ENCODE assay signal across 16 cellular contexts in genomic region chr2:28991021-28991420, GRCh38. TPM values are rescaled to one million over a fixed set of nuclear protein-coding genes. Genes with fewer than 3 reads are reported as not detected.
DNase-seq lines count a peak whose midpoint lies in the region; ATAC-seq and TF ChIP-seq lines count a peak whose summit lies in the region.
"Had no signal": no experiment of that assay in that cellular context is flagged by ENCODE, and none has a peak within 500 bp of the region (broad histone marks: within the 10 kb centered on the region; RNA-seq: fewer than 3 reads in every experiment).

No MANE protein-coding gene starts in this region.

- H3K36me3 ChIP-seq in MG63 (no peaks in the 10 kb centered on the region), lung (ENCODE audit: control insufficient read depth in 2 of 2, insufficient read depth in 2 of 2, low read length in 2 of 2) (no peaks in the 10 kb centered on the region), transverse colon (no peaks in the 10 kb centered on the region)

- POLR2A ChIA-PET in activated CD4-positive, alpha-beta T cell treated with anti-CD3 and anti-CD28 coated beads, Interleukin-2, amount 10 ng/mL, durations not matched to agents 7 days and 5 days (lab: Charles Lee) = no interaction called here

- no peaks in the 10 kb centered on the region for H3K9me3 Mint-ChIP-seq in dendritic cell treated with granulocyte-macrophage colony-stimulating factor and Interleukin-4, amounts not matched to agents 40 ng/mL and 50 ng/mL, for 4 days
- H3K9me3 Mint-ChIP-seq in activated CD4-positive, alpha-beta T cell treated with anti-CD3 and anti-CD28 coated beads, Interleukin-2, amount 10 ng/mL, durations not matched to agents 7 days and 5 days = no peaks in the 10 kb centered on the region
- H3K9me3 Mint-ChIP-seq: activated naive CD8-positive, alpha-beta T cell treated with anti-CD3 and anti-CD28 coated beads, Interleukin-2, amount 10 ng/mL, durations not matched to agents 7 days and 5 days; CD8-positive, alpha-beta T cell; memory B cell had no signal

- H3K27me3 ChIP-seq in MG63 = no peaks in the 10 kb centered on the region
- H3K27me3 ChIP-seq in lung (ENCODE audit: control insufficient read depth, insufficient read depth) = no peaks in the 10 kb centered on the region
- H3K27me3 ChIP-seq in transverse colon = no peaks in the 10 kb centered on the region

- H3K4me3 ChIP-seq in MG63 (no peak overlapping the region), lung (no peak overlapping the region), transverse colon (no peak overlapping the region)
- H3K4me3 ChIP-seq: K562 had no signal

- H3K9me3 ChIP-seq in MG63 (no peaks in the 10 kb centered on the region), lung (ENCODE audit: control insufficient read depth in 2 of 2, insufficient read depth in 1 of 2, low read length in 1 of 2) (peaks cover 0 to 2% of the 10 kb centered on the region in 2 donors), transverse colon (no peaks in the 10 kb centered on the region)

- H3K27ac Mint-ChIP-seq in dendritic cell treated with granulocyte-macrophage colony-stimulating factor and Interleukin-4, amounts not matched to agents 40 ng/mL and 50 ng/mL, for 4 days = peak overlapping the region; percentile 26
- H3K27ac Mint-ChIP-seq in activated CD4-positive, alpha-beta T cell treated with anti-CD3 and anti-CD28 coated beads, Interleukin-2, amount 10 ng/mL, durations not matched to agents 7 days and 5 days = no peak overlapping the region
- H3K27ac Mint-ChIP-seq: activated CD4-positive, alpha-beta T cell treated with anti-CD3 and anti-CD28 coated beads for 36 hours; activated naive CD8-positive, alpha-beta T cell treated with anti-CD3 and anti-CD28 coated beads, Interleukin-2, amount 10 ng/mL, durations not matched to agents 7 days and 5 days; CD8-positive, alpha-beta T cell; memory B cell had no signal

- no peak overlapping the region for H3K4me3 Mint-ChIP-seq in dendritic cell treated with granulocyte-macrophage colony-stimulating factor and Interleukin-4, amounts not matched to agents 40 ng/mL and 50 ng/mL, for 4 days
- H3K4me3 Mint-ChIP-seq in activated CD4-positive, alpha-beta T cell treated with anti-CD3 and anti-CD28 coated beads, Interleukin-2, amount 10 ng/mL, durations not matched to agents 7 days and 5 days = no peak overlapping the region
- H3K4me3 Mint-ChIP-seq: activated CD4-positive, alpha-beta T cell treated with anti-CD3 and anti-CD28 coated beads for 36 hours; activated naive CD8-positive, alpha-beta T cell treated with anti-CD3 and anti-CD28 coated beads, Interleukin-2, amount 10 ng/mL, durations not matched to agents 7 days and 5 days; CD8-positive, alpha-beta T cell; memory B cell had no signal

- DNase-seq in MG63 (peak; percentile 50), lung (ENCODE audit: low spot score) (no peak), transverse colon (peak; percentile 51), midbrain (lab: John Stamatoyannopoulos, UW) (no peak)
- no peak for DNase-seq in activated CD4-positive, alpha-beta T cell treated with anti-CD3 and anti-CD28 coated beads, Interleukin-2, amount 10 ng/mL, durations not matched to agents 7 days and 5 days
- DNase-seq: activated CD4-positive, alpha-beta T cell treated with anti-CD3 and anti-CD28 coated beads for 36 hours; activated naive CD8-positive, alpha-beta T cell treated with anti-CD3 and anti-CD28 coated beads, Interleukin-2, amount 10 ng/mL, durations not matched to agents 7 days and 5 days; CD8-positive, alpha-beta T cell; NCI-H1092 treated with DMSO at 0.1 percent for 48 hours; SHP77 treated with DMSO at 0.1 percent for 48 hours; stimulated activated naive CD8-positive, alpha-beta T cell treated with anti-CD3 and anti-CD28 coated beads, Interleukin-15, Interleukin-2, amounts not matched to agents 100 U/mL and 50 U/mL, for 24 hours had no signal

- H3K4me1 Mint-ChIP-seq in dendritic cell treated with granulocyte-macrophage colony-stimulating factor and Interleukin-4, amounts not matched to agents 40 ng/mL and 50 ng/mL, for 4 days (ENCODE audit: low read depth) = peaks cover 38% of the 10 kb centered on the region
- peaks cover 3% of the 10 kb centered on the region for H3K4me1 Mint-ChIP-seq in activated CD4-positive, alpha-beta T cell treated with anti-CD3 and anti-CD28 coated beads, Interleukin-2, amount 10 ng/mL, durations not matched to agents 7 days and 5 days
- H3K4me1 Mint-ChIP-seq: activated CD4-positive, alpha-beta T cell treated with anti-CD3 and anti-CD28 coated beads for 36 hours; memory B cell had no signal

- TF ChIP-seq POLR2A in transverse colon (IDR thresholded peaks at IDR 0.05) = no peak

- in situ Hi-C loops in transverse colon (cut with MboI; ENCODE audit: low pct_ligation_motif_present in 1 of 4, low pct_unique_long_range_greater_than_20kb in 1 of 4, low sequenced_read_pairs in 3 of 4) = no loop called here

- no peaks in the 10 kb centered on the region for H3K27me3 Mint-ChIP-seq in dendritic cell treated with granulocyte-macrophage colony-stimulating factor and Interleukin-4, amounts not matched to agents 40 ng/mL and 50 ng/mL, for 4 days
- no peaks in the 10 kb centered on the region for H3K27me3 Mint-ChIP-seq in activated CD4-positive, alpha-beta T cell treated with anti-CD3 and anti-CD28 coated beads, Interleukin-2, amount 10 ng/mL, durations not matched to agents 7 days and 5 days
- H3K27me3 Mint-ChIP-seq: activated CD4-positive, alpha-beta T cell treated with anti-CD3 and anti-CD28 coated beads for 36 hours; activated naive CD8-positive, alpha-beta T cell treated with anti-CD3 and anti-CD28 coated beads, Interleukin-2, amount 10 ng/mL, durations not matched to agents 7 days and 5 days had no signal

- CTCF ChIA-PET in activated CD4-positive, alpha-beta T cell treated with anti-CD3 and anti-CD28 coated beads, Interleukin-2, amount 10 ng/mL, durations not matched to agents 7 days and 5 days (lab: Charles Lee) = no interaction called here

- no peaks in the 10 kb centered on the region for H3K36me3 Mint-ChIP-seq in dendritic cell treated with granulocyte-macrophage colony-stimulating factor and Interleukin-4, amounts not matched to agents 40 ng/mL and 50 ng/mL, for 4 days (ENCODE audit: low read depth)
- no peaks in the 10 kb centered on the region for H3K36me3 Mint-ChIP-seq in activated CD4-positive, alpha-beta T cell treated with anti-CD3 and anti-CD28 coated beads, Interleukin-2, amount 10 ng/mL, durations not matched to agents 7 days and 5 days (ENCODE audit: low read depth)
- H3K36me3 Mint-ChIP-seq: activated naive CD8-positive, alpha-beta T cell treated with anti-CD3 and anti-CD28 coated beads, Interleukin-2, amount 10 ng/mL, durations not matched to agents 7 days and 5 days; CD8-positive, alpha-beta T cell; memory B cell had no signal

- ATAC-seq in lung (ENCODE audit: insufficient read depth, low FRiP score) (peak; percentile 37), SK-N-SH treated with all-trans-retinoic acid at 6 μM for 48 hours (no peak)
- ATAC-seq: activated CD4-positive, alpha-beta T cell treated with anti-CD3 and anti-CD28 coated beads for 36 hours; CD8-positive, alpha-beta T cell; K562; stimulated activated naive CD8-positive, alpha-beta T cell treated with anti-CD3 and anti-CD28 coated beads, Interleukin-15, Interleukin-2, amounts not matched to agents 100 U/mL and 50 U/mL, for 24 hours had no signal

- no peak for TF ChIP-seq EP300 in transverse colon (IDR thresholded peaks at IDR 0.05; ENCODE audit: low read depth)

- WGBS in lung, 2 donors = 60 to 61% methylated on average over 4 of the region's 4 CpGs
- 20 to 54% methylated on average over 1 to 4 of the region's 4 CpGs for WGBS in transverse colon (ENCODE audit: low coverage in 1 of 2), 2 donors

- intact Hi-C loops in dendritic cell treated with granulocyte-macrophage colony-stimulating factor and Interleukin-4, amounts not matched to agents 40 ng/mL and 50 ng/mL, for 4 days (cut with micrococcal nuclease) = loop anchor here (10.0 kb wide), 1 partner anchor 504 kb away; no protein-coding TSS in a partner anchor
- intact Hi-C loops in transverse colon (cut with DNase I; ENCODE audit: low total_unique reads) = no loop called here

- H3K27ac ChIP-seq in lung (ENCODE audit: low read depth in 1 of 2, low read length in 1 of 2) = no peak overlapping the region
- peak overlapping the region; percentile 32 to 80 (median 68) for H3K27ac ChIP-seq in transverse colon
- H3K27ac ChIP-seq: epithelial cell of prostate had no signal

- TF ChIP-seq CTCF in lung (IDR thresholded peaks at IDR 0.05; ENCODE audit: control extremely low read depth, extremely low read depth) (no peak), transverse colon (IDR thresholded peaks at IDR 0.05) (no peak)

- H3K4me1 ChIP-seq in lung (ENCODE audit: control insufficient read depth in 2 of 2, insufficient read depth in 2 of 2, low read length in 2 of 2) (peaks cover 0 to 2% of the 10 kb centered on the region in 2 donors), transverse colon (peaks cover 0 to 23% (median 16%) of the 10 kb centered on the region in 4 donors)

TF ChIP-seq in SK-N-SH treated with all-trans-retinoic acid at 6 μM for 48 hours, 23 proteins besides CTCF, POLR2A, EP300 and RAD21 (continues in another document):
- TF ChIP-seq BACH2 (CRISPR knock-in tag; IDR thresholded peaks at IDR 0.05; ENCODE audit: borderline replicate concordance) (no peak), ZC3H10 (CRISPR knock-in tag; IDR thresholded peaks at IDR 0.05) (no peak), TCF4 (CRISPR knock-in tag; IDR thresholded peaks at IDR 0.05; ENCODE audit: borderline replicate concordance) (no peak), ZNF565 (CRISPR knock-in tag; conservative IDR thresholded peaks at IDR 0.05; ENCODE audit: low read depth) (no peak), CREB5 (CRISPR knock-in tag; IDR thresholded peaks at IDR 0.05; ENCODE audit: low read depth) (no peak), ZFP3 (CRISPR knock-in tag; IDR thresholded peaks at IDR 0.05) (no peak), OSR1 (CRISPR knock-in tag; IDR thresholded peaks at IDR 0.05) (no peak), CSDC2 (CRISPR knock-in tag; IDR thresholded peaks at IDR 0.05) (no peak), ISL1 (CRISPR knock-in tag; IDR thresholded peaks at IDR 0.05) (no peak)

RNA-seq across cellular contexts. Expression of gene TOGARAM2, which starts 9.9 kb away (rescaled TPM):
- 1.0 and 3.7 TPM in 2 replicates for total RNA-seq in MG63 (2014; rRNA removed; shearing (Covaris generic); ENCODE audit: low replicate concordance)
- total RNA-seq in lung = 10 to 100 TPM in 1 of 2 donors, 1 to 10 TPM in 1; 7.0 to 19.8 TPM
- polyA plus RNA-seq in lung = 1 to 10 TPM; 7.9 to 9.3 TPM
- 1 to 10 TPM in 2 of 4 donors, under 1 TPM in 1, not detected in 1; 0.79 to 7.1 (median 3.1) TPM for total RNA-seq in transverse colon
- 1 to 10 TPM; 3.7 to 5.0 TPM for total RNA-seq in activated CD4-positive, alpha-beta T cell treated with anti-CD3 and anti-CD28 coated beads, Interleukin-2, amount 10 ng/mL, durations not matched to agents 7 days and 5 days
- total RNA-seq: K562 had no signal
- polyA plus RNA-seq: K562 had no signal

Comparison
In these comparisons a context has a peak if more than half of its experiments do, and no peak if none do; other contexts are left out.
1. DNase-seq: peak in MG63 (single experiment) and transverse colon (single experiment); none in lung (single experiment), midbrain (single experiment) and activated CD4-positive, alpha-beta T cell treated with anti-CD3 and anti-CD28 coated beads, Interleukin-2, amount 10 ng/mL, durations not matched to agents 7 days and 5 days (single experiment).
2. H3K27ac ChIP-seq: peak in transverse colon (4 of 4); none in lung (0 of 2).